In genomic region chr3:14434541-14435151, GRCh38 we compare ENCODE assay signal across 10 cellular contexts. TPM values are rescaled to one million over a fixed set of nuclear protein-coding genes. Genes with fewer than 3 reads are reported as not detected.
A peak's percentile ranks its signal among the peaks of the same experiment; 100 is the strongest.
DNase-seq lines count a peak whose midpoint lies in the region; ATAC-seq and TF ChIP-seq lines count a peak whose summit lies in the region.
"Had no signal": no experiment of that assay in that cellular context is flagged by ENCODE, and none has a peak within 500 bp of the region (broad histone marks: within the 10 kb centered on the region; RNA-seq: fewer than 3 reads in every experiment).

No MANE protein-coding gene starts in this region.

- POLR2A ChIA-PET in PC-3 (lab: Charles Lee; ENCODE audit: unreplicated experiment): no interaction called here

- intact Hi-C loops in PC-3 (cut with micrococcal nuclease): no loop called here

- H3K9me3 Mint-ChIP-seq in endothelial cell (ENCODE audit: unreplicated experiment): no peaks in the 10 kb centered on the region

- H3K9me2 ChIP-seq in PC-3 (replicated peaks; ENCODE audit: low read length): no peaks in the 10 kb centered on the region

- H3K79me2 ChIP-seq in DND-41 (ENCODE audit: insufficient read depth, low read length): peaks cover 21% of the 10 kb centered on the region; the same call in 1 of the 2 replicates
- H3K79me2 ChIP-seq in PC-3 (ENCODE audit: low read length): peaks cover 64% of the 10 kb centered on the region
- peaks cover 52% of the 10 kb centered on the region for H3K79me2 ChIP-seq in osteoblast (ENCODE audit: insufficient read depth, low read length)
- H3K79me2 ChIP-seq: parathyroid adenoma had no signal

- H4K20me1 ChIP-seq in DND-41 (ENCODE audit: insufficient read depth, low read length) (peaks cover 23% of the 10 kb centered on the region), PC-3 (ENCODE audit: low read length) (no peaks in the 10 kb centered on the region), osteoblast (ENCODE audit: insufficient read depth, low read length) (peaks cover 32% of the 10 kb centered on the region)

- H3K27ac Mint-ChIP-seq in endothelial cell (ENCODE audit: unreplicated experiment): peak overlapping the region; percentile 91

- H3K4me1 ChIP-seq in DND-41 (ENCODE audit: insufficient read depth, low read length) (peaks cover 33% of the 10 kb centered on the region), PC-3 (ENCODE audit: insufficient read depth, low read length) (peaks cover 53% of the 10 kb centered on the region), osteoblast (ENCODE audit: insufficient read depth, low read length) (peaks cover 49% of the 10 kb centered on the region)

- TF ChIP-seq CTCF in DND-41 (IDR thresholded peaks at IDR 0.05; ENCODE audit: borderline replicate concordance, extremely low read depth, low read length, poor library complexity, severe bottlenecking) (no peak), PC-3 (conservative IDR thresholded peaks at IDR 0.05; ENCODE audit: low read depth, low read length) (no peak), endothelial cell (IDR thresholded peaks at IDR 0.05; ENCODE audit: unreplicated experiment) (no peak), osteoblast (IDR thresholded peaks at IDR 0.05; ENCODE audit: extremely low read depth, low read depth, low read length) (no peak)

- CTCF ChIA-PET in PC-3 (lab: Charles Lee): no interaction called here

- H3K9ac ChIP-seq in DND-41 (ENCODE audit: low read depth, low read length): no peak overlapping the region
- no peak overlapping the region for H3K9ac ChIP-seq in PC-3 (ENCODE audit: low read length)
- H3K9ac ChIP-seq: parathyroid adenoma had no signal

- 0 out of 2 replicates have a peak overlapping the region, but pooled peaks have one; percentile 43 for H3K27ac ChIP-seq in DND-41 (ENCODE audit: low read length)
- peak overlapping the region; percentile 50 for H3K27ac ChIP-seq in PC-3 (ENCODE audit: low read length)
- H3K27ac ChIP-seq in osteoblast (ENCODE audit: low read depth, low read length): no peak overlapping the region
- H3K27ac ChIP-seq: parathyroid adenoma, testis had no signal

- H3F3A ChIP-seq in PC-3 (ENCODE audit: low read length, unreplicated experiment): no peaks in the 10 kb centered on the region

- no peak overlapping the region for H2AFZ ChIP-seq in DND-41 (ENCODE audit: low read depth, low read length)
- H2AFZ ChIP-seq in PC-3 (ENCODE audit: low read length): no peak overlapping the region
- no peak overlapping the region for H2AFZ ChIP-seq in osteoblast (ENCODE audit: low read length)
- H2AFZ ChIP-seq: parathyroid adenoma had no signal

- 0 out of 2 replicates have a peak, but pooled peaks cover 5% of the 10 kb centered on the region for H3K36me3 ChIP-seq in DND-41 (ENCODE audit: insufficient read depth, low read length)
- H3K36me3 ChIP-seq in PC-3 (ENCODE audit: low read depth, low read length): no peaks in the 10 kb centered on the region
- peaks cover 9% of the 10 kb centered on the region for H3K36me3 ChIP-seq in osteoblast (ENCODE audit: insufficient read depth, low read length)

- H3K27me3 ChIP-seq in DND-41 (ENCODE audit: insufficient read depth, low read length, poor library complexity): no peaks in the 10 kb centered on the region
- no peaks in the 10 kb centered on the region for H3K27me3 ChIP-seq in PC-3 (ENCODE audit: low read length)
- no peaks in the 10 kb centered on the region for H3K27me3 ChIP-seq in osteoblast (ENCODE audit: insufficient read depth, low read length)
- H3K27me3 ChIP-seq: testis had no signal

- no peaks in the 10 kb centered on the region for H3K9me3 ChIP-seq in DND-41 (ENCODE audit: insufficient read depth, low read length, severe bottlenecking)
- H3K9me3 ChIP-seq in PC-3 (ENCODE audit: low read length): no peaks in the 10 kb centered on the region
- no peaks in the 10 kb centered on the region for H3K9me3 ChIP-seq in osteoblast (ENCODE audit: low read depth, low read length)
- H3K9me3 ChIP-seq: testis had no signal

- H3K4me1 Mint-ChIP-seq in endothelial cell (ENCODE audit: unreplicated experiment): peaks cover 55% of the 10 kb centered on the region

- H3K4me3 Mint-ChIP-seq in endothelial cell (ENCODE audit: unreplicated experiment): no peak overlapping the region

- no TSS peak for BruUV-seq in PC-3 (replicated peaks; lab: Mats Ljungman, UMichigan)

- ATAC-seq in DND-41 (ENCODE audit: insufficient read depth, low read depth) (no peak), PC-3 (peak; percentile 27), GM21576 (IDR thresholded peaks at IDR 0.05; ENCODE audit: unreplicated experiment) (no peak)

- H3K36me3 Mint-ChIP-seq in endothelial cell (ENCODE audit: low read depth, unreplicated experiment): peaks cover 4% of the 10 kb centered on the region

- H3K4me2 ChIP-seq in DND-41 (ENCODE audit: insufficient read depth, low read length) (no peak overlapping the region), PC-3 (ENCODE audit: low read length) (peak overlapping the region; percentile 63), osteoblast (ENCODE audit: insufficient read depth, low read length) (no peak overlapping the region)

- DNase-seq in DND-41 (no peak), PC-3 (peak; percentile 46), endothelial cell (ENCODE audit: low spot score) (no peak), osteoblast (ENCODE audit: insufficient read length, low spot score, missing footprints) (peak; percentile 80), HPDE6-E6E7 (ENCODE audit: extremely low spot score) (no peak)
- DNase-seq in stimulated activated CD4-positive, alpha-beta T cell treated with anti-CD3 and anti-CD28 coated beads, Interleukin-4, amount 100 ng/mL, for 4 hours: no peak
- DNase-seq in stimulated activated CD4-positive, alpha-beta T cell treated with anti-CD3 and anti-CD28 coated beads, Interleukin-12 subunit alpha, Interleukin-12 subunit beta, amount 100 ng/mL, for 4 hours: no peak
- DNase-seq: testis had no signal

- peaks cover 12% of the 10 kb centered on the region for H3K27me3 Mint-ChIP-seq in endothelial cell (ENCODE audit: unreplicated experiment)

- no peak overlapping the region for H3K4me3 ChIP-seq in DND-41 (ENCODE audit: low read depth in 1 of 2, low read length in 2 of 2)
- no peak overlapping the region for H3K4me3 ChIP-seq in PC-3 (ENCODE audit: low read length)
- H3K4me3 ChIP-seq in osteoblast (ENCODE audit: insufficient read depth, low read length): no peak overlapping the region
- H3K4me3 ChIP-seq: testis had no signal

RNA-seq across cellular contexts. Expression of gene SLC6A6, which starts 32.2 kb away (rescaled TPM):
- total RNA-seq in PC-3 (2014; rRNA removed): 28.1 and 31.9 TPM in 2 replicates
- 46.3 TPM for total RNA-seq in endothelial cell (ENCODE audit: unreplicated experiment)
- 76.6 and 86.5 TPM in 2 replicates for total RNA-seq in osteoblast

Comparison
In these comparisons a context has a peak if more than half of its experiments do, and no peak if none do; other contexts are left out.
1. DNase-seq: peak in PC-3 (single experiment) and osteoblast (single experiment); none in DND-41 (single experiment), endothelial cell (single experiment), HPDE6-E6E7 (single experiment), stimulated activated CD4-positive, alpha-beta T cell treated with anti-CD3 and anti-CD28 coated beads, Interleukin-4, amount 100 ng/mL, for 4 hours (0 of 2) and stimulated activated CD4-positive, alpha-beta T cell treated with anti-CD3 and anti-CD28 coated beads, Interleukin-12 subunit alpha, Interleukin-12 subunit beta, amount 100 ng/mL, for 4 hours (single experiment).